14 cellular contexts compared by ENCODE assay signal in the genomic region with DNA sequence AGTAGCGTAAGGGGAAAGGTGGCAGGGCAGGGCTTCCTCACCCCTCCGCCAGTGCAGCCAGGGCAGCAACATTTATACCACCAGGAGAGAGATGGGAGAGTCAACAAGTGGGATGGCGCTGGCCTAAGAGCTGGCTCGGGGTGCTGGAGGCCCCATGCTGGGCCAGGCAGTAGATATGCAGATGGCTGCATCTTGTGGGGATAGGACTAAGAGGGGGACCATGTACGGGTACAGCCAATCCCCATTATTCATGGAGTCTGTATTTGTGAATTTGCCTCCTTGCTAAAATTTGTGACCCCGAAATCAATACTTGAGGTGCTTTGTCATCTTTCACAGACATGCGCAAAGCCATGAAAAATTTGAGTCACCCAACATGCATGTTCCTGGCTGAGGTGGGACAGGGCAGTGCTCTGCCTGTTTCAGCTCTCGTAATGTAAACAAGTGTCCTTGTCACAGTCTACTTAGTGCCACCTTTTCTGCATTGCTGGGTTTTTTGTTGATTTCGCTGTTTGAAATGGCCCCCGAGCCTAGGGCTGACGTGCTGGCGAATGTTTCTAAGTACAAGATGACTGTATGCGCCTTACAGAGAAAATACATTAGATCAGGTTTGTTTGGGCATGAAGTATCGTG. TPM values are rescaled to one million over a fixed set of nuclear protein-coding genes. Genes with fewer than 3 reads are reported as not detected.
DNase-seq lines count a peak whose midpoint lies in the region; ATAC-seq, FAIRE-seq and TF ChIP-seq lines count a peak whose summit lies in the region.
"Had no signal": no experiment of that assay in that cellular context is flagged by ENCODE, and none has a peak within 500 bp of the region (broad histone marks: within the 10 kb centered on the region; RNA-seq: fewer than 3 reads in every experiment).

No MANE protein-coding gene starts in this region.

- H3K4me1 ChIP-seq in Loucy (ENCODE audit: insufficient read depth, low read length, poor library complexity, severe bottlenecking) (peaks cover 52% of the 10 kb centered on the region), K562 (replicated peaks in 1 of 2; ENCODE audit: control insufficient read depth in 2 of 2, insufficient read depth in 2 of 2, low read length in 2 of 2) (peaks cover 32 to 50% of the 10 kb centered on the region in 2 experiments)

- H4K20me1 ChIP-seq in Loucy (ENCODE audit: insufficient read depth, low read length, poor library complexity, severe bottlenecking) (no peaks in the 10 kb centered on the region), K562 (replicated peaks; ENCODE audit: control insufficient read depth, insufficient read depth, low read length) (no peaks in the 10 kb centered on the region)

- no peaks in the 10 kb centered on the region for H3K36me3 ChIP-seq in Loucy (ENCODE audit: insufficient read depth, low read length)
- no peaks in the 10 kb centered on the region; the same call in 2 of the 3 replicates for H3K36me3 ChIP-seq in K562 (ENCODE audit: control insufficient read depth, insufficient read depth, low read length)
- H3K36me3 ChIP-seq: MG63 had no signal

- peaks cover 2% of the 10 kb centered on the region for H3K9me3 Mint-ChIP-seq in activated naive CD4-positive, alpha-beta T cell treated with anti-CD3 and anti-CD28 coated beads for 36 hours
- peaks cover 0 to 6% of the 10 kb centered on the region in 2 donors for H3K9me3 Mint-ChIP-seq in stimulated activated naive CD8-positive, alpha-beta T cell treated with anti-CD3 and anti-CD28 coated beads, Interleukin-15, amount 100 ng/mL, for 72 hours

- H3K9me3 ChIP-seq in Loucy (ENCODE audit: insufficient read depth, low read depth, low read length) (no peaks in the 10 kb centered on the region), K562 (replicated peaks; ENCODE audit: control insufficient read depth, insufficient read depth, low read depth, low read length) (no peaks in the 10 kb centered on the region)
- H3K9me3 ChIP-seq: MG63 had no signal

- BruUV-seq in K562 (replicated peaks; lab: Mats Ljungman, UMichigan) = no TSS peak

- H3K4me3 ChIP-seq in Loucy (ENCODE audit: low read length, poor library complexity, severe bottlenecking) (peak overlapping the region; percentile 34), K562 (no peak overlapping the region)
- H3K4me3 ChIP-seq: MG63 had no signal

- TF ChIP-seq POLR2A in K562 (conservative IDR thresholded peaks at IDR 0.05) = no peak

- peak overlapping the region; percentile 99 for H3K27ac Mint-ChIP-seq in activated naive CD4-positive, alpha-beta T cell treated with anti-CD3 and anti-CD28 coated beads for 36 hours
- peak overlapping the region; percentile 95 to 98 for H3K27ac Mint-ChIP-seq in stimulated activated naive CD8-positive, alpha-beta T cell treated with anti-CD3 and anti-CD28 coated beads, Interleukin-15, amount 100 ng/mL, for 72 hours

- H3K27me3 Mint-ChIP-seq in activated naive CD4-positive, alpha-beta T cell treated with anti-CD3 and anti-CD28 coated beads for 36 hours (ENCODE audit: low read depth) = no peaks in the 10 kb centered on the region
- no peaks in the 10 kb centered on the region for H3K27me3 Mint-ChIP-seq in stimulated activated naive CD8-positive, alpha-beta T cell treated with anti-CD3 and anti-CD28 coated beads, Interleukin-15, amount 100 ng/mL, for 72 hours

- intact Hi-C loops in activated naive CD4-positive, alpha-beta T cell treated with anti-CD3 and anti-CD28 coated beads for 36 hours (cut with micrococcal nuclease) = loop anchor here (1.0 kb wide), 6 partner anchors 8 to 102 kb away; partner anchors contain the start of genes BYSL and MED20
- intact Hi-C loops in K562 (cut with micrococcal nuclease) = no loop called here

- no peak overlapping the region; the same call in 2 of the 3 replicates for H3K27ac ChIP-seq in K562 (ENCODE audit: extremely low read depth, low read depth, low read length)

- ATAC-seq in K562 (0 out of 3 replicates have a peak, but pooled peaks have one; percentile 15), left lobe of liver (no peak), HG02588 (IDR thresholded peaks at IDR 0.05; ENCODE audit: unreplicated experiment) (no peak)
- ATAC-seq in stimulated activated naive CD8-positive, alpha-beta T cell treated with anti-CD3 and anti-CD28 coated beads, Interleukin-15, amount 100 ng/mL, for 72 hours = peak; percentile 48

- no peak for TF ChIP-seq CTCF in Loucy (conservative IDR thresholded peaks at IDR 0.05; ENCODE audit: low read length)
- no peak for TF ChIP-seq CTCF in K562 (IDR thresholded peaks at IDR 0.05 in 2 of 3, conservative IDR thresholded peaks at IDR 0.05 in 1 of 3; ENCODE audit: insufficient read depth in 2 of 3, low read depth in 1 of 3, low read length in 3 of 3)

- TF ChIP-seq RAD21 in K562 (CRISPR knock-in tag; conservative IDR thresholded peaks at IDR 0.05 in 1 of 2, IDR thresholded peaks at IDR 0.05 in 1 of 2) = no peak

- H3K27me3 ChIP-seq in Loucy (ENCODE audit: insufficient read depth, low read length, poor library complexity, severe bottlenecking) (no peaks in the 10 kb centered on the region), K562 (ENCODE audit: control insufficient read depth in 2 of 2, insufficient read depth in 2 of 2, low read length in 2 of 2) (no peaks in the 10 kb centered on the region)
- H3K27me3 ChIP-seq: MG63 had no signal

- no peaks in the 10 kb centered on the region for H3F3A ChIP-seq in Loucy (ENCODE audit: low read depth)

- H3K9ac ChIP-seq in Loucy (ENCODE audit: low read depth, low read length, poor library complexity, severe bottlenecking) (peak overlapping the region; percentile 66), K562 (ENCODE audit: insufficient read depth in 1 of 2, low read depth in 2 of 2, low read length in 2 of 2) (peak overlapping the region in 1 of 2 experiments; percentile 61; a peak in 2 of 4 replicates)

- H3K9me1 ChIP-seq in K562 (ENCODE audit: control insufficient read depth, insufficient read depth, low read length) = no peaks in the 10 kb centered on the region

- H3K79me2 ChIP-seq in Loucy (ENCODE audit: insufficient read depth, low read length) (no peaks in the 10 kb centered on the region; the same call in 1 of the 2 replicates), K562 (ENCODE audit: control insufficient read depth, insufficient read depth, low read length) (peaks cover 5% of the 10 kb centered on the region; the same call in 2 of the 3 replicates)

- peak overlapping the region; percentile 53 for H3K4me2 ChIP-seq in Loucy (ENCODE audit: low read depth, low read length, poor library complexity, severe bottlenecking)
- H3K4me2 ChIP-seq in K562 (ENCODE audit: insufficient read depth, low read length) = no peak overlapping the region

- H3K4me3 Mint-ChIP-seq in activated naive CD4-positive, alpha-beta T cell treated with anti-CD3 and anti-CD28 coated beads for 36 hours = peak overlapping the region; percentile 63
- peak overlapping the region; percentile 75 to 82 for H3K4me3 Mint-ChIP-seq in stimulated activated naive CD8-positive, alpha-beta T cell treated with anti-CD3 and anti-CD28 coated beads, Interleukin-15, amount 100 ng/mL, for 72 hours

- TF ChIP-seq EP300 in K562 (IDR thresholded peaks at IDR 0.05; ENCODE audit: low read length) = no peak

- in situ Hi-C loops in K562 (cut with MboI) = no loop called here

- no peaks in the 10 kb centered on the region for H3K9me2 ChIP-seq in Loucy (replicated peaks; ENCODE audit: low read depth, low read length)

- H3K4me1 Mint-ChIP-seq in activated naive CD4-positive, alpha-beta T cell treated with anti-CD3 and anti-CD28 coated beads for 36 hours (ENCODE audit: low read depth) = peaks cover 88% of the 10 kb centered on the region
- H3K4me1 Mint-ChIP-seq in stimulated activated naive CD8-positive, alpha-beta T cell treated with anti-CD3 and anti-CD28 coated beads, Interleukin-15, amount 100 ng/mL, for 72 hours = peaks cover 95% of the 10 kb centered on the region

- DNase-seq in activated naive CD4-positive, alpha-beta T cell treated with anti-CD3 and anti-CD28 coated beads for 36 hours = peak; percentile 53
- DNase-seq in activated naive CD4-positive, alpha-beta T cell treated with Interleukin-2 at 50 U/mL for 16 hours = no peak
- DNase-seq in K562 (ENCODE audit: extremely low read depth in 1 of 4, low spot score in 3 of 4) (peak in 2 of 4 experiments; percentile 16 to 18), left lobe of liver (ENCODE audit: low spot score) (no peak), CD1c-positive myeloid dendritic cell (ENCODE audit: extremely low spot score) (no peak)
- no peak for DNase-seq in stimulated activated naive CD8-positive, alpha-beta T cell treated with anti-CD3 and anti-CD28 coated beads, Interleukin-15, amount 100 ng/mL, for 72 hours
- DNase-seq: glutamatergic neuron, HCEC 1CT, left ventricle myocardium superior, MG63, NCI-H510A treated with DMSO at 0.1 percent for 48 hours, SHP77 treated with DMSO at 0.1 percent for 48 hours had no signal

- POLR2A ChIA-PET in K562 (lab: Yijun Ruan, JAX) = interaction anchor here (0.7 kb wide), 1 partner anchor 44 kb away, joined by 3 read pairs; no protein-coding TSS in a partner anchor

- H2AFZ ChIP-seq in Loucy (ENCODE audit: low read length) = no peak overlapping the region; the same call in 1 of the 2 replicates
- H2AFZ ChIP-seq in K562 (ENCODE audit: low read depth, low read length) = no peak overlapping the region

- WGBS in K562 (ENCODE audit: insufficient coverage, low coverage, missing lambda C conversion rate) = 84% methylated on average over 14 of the region's 14 CpGs

- no peak for FAIRE-seq in K562 (lab: Jason Lieb, UNC)

- peaks cover 47% of the 10 kb centered on the region for H3K36me3 Mint-ChIP-seq in activated naive CD4-positive, alpha-beta T cell treated with anti-CD3 and anti-CD28 coated beads for 36 hours (ENCODE audit: low read depth)

- CTCF ChIA-PET in activated naive CD4-positive, alpha-beta T cell treated with anti-CD3 and anti-CD28 coated beads for 36 hours (lab: Charles Lee) = interaction anchor here (1.2 to 1.6 kb wide), 2 partner anchors 11 to 102 kb away, joined by 4 read pairs; partner anchors contain the start of genes BYSL and MED20
- CTCF ChIA-PET in K562 (lab: Yijun Ruan, JAX; ENCODE audit: low intra/inter-chr PET ratio) = no interaction called here

RNA-seq across cellular contexts. Expression of gene TAF8, which starts 27.5 kb away (rescaled TPM):
- total RNA-seq in activated naive CD4-positive, alpha-beta T cell treated with anti-CD3 and anti-CD28 coated beads for 36 hours = 10 to 100 TPM; 67.3 to 68.5 TPM
- total RNA-seq in K562 (2011; cell fraction: chromatin; rRNA removed; ENCODE audit: low replicate concordance) = 128 and 137 TPM in 2 replicates
- total RNA-seq in K562 (2011; cell fraction: nucleolus; rRNA removed) = 89.7 and 95.9 TPM in 2 replicates
- total RNA-seq in K562 (2011; cell fraction: nucleoplasm; rRNA removed) = 111 and 145 TPM in 2 replicates
- total RNA-seq in K562 (2014; rRNA removed) = 37.8 and 45.6 TPM in 2 replicates
- total RNA-seq in K562 (2014; rRNA removed; fragmentation: Illumina TruSeq; extraction: Trizol) = 41.0 and 43.8 TPM in 2 replicates
- total RNA-seq in K562 (2015; rRNA removed; fragmentation: Illumina TruSeq; extraction: Trizol) = 29.4 and 32.3 TPM in 2 replicates
- 49.1 and 51.4 TPM in 2 replicates for total RNA-seq in K562 (2021)
- 52.8 and 57.2 TPM in 2 replicates for polyA plus RNA-seq in K562 (2011; rRNA removed)
- polyA plus RNA-seq in K562 (2011; cell fraction: cytosol; rRNA removed) = 58.0 and 76.8 TPM in 2 replicates
- 33.2 and 40.6 TPM in 2 replicates for polyA plus RNA-seq in K562 (2011; cell fraction: nucleus; rRNA removed)
- polyA plus RNA-seq in K562 (2012) = 24.5 and 33.6 TPM in 2 replicates
- polyA plus RNA-seq in K562 (2014; fragmentation: Illumina TruSeq; extraction: Trizol) = 49.2 and 52.6 TPM in 2 replicates
- polyA plus RNA-seq in K562 (2014; fragmentation: Nextera tagmentation; extraction: Ambion mirVana) = 10 to 100 TPM; 58.9 to 84.0 TPM
- 57.1 and 60.3 TPM in 2 replicates for polyA plus RNA-seq in K562 (2014; rRNA removed)
- 89.5 and 117 TPM in 2 replicates for polyA minus RNA-seq in K562 (2011; rRNA and poly(A)+ RNA removed)
- 30.9 and 35.3 TPM in 2 replicates for polyA minus RNA-seq in K562 (2011; cell fraction: cytosol; rRNA and poly(A)+ RNA removed)
- polyA minus RNA-seq in K562 (2011; cell fraction: nucleus; rRNA and poly(A)+ RNA removed) = 37.0 and 60.9 TPM in 2 replicates
- total RNA-seq in left lobe of liver = 13.1 TPM

Comparison
In these comparisons a context has a peak if more than half of its experiments do, and no peak if none do; other contexts are left out.
1. ATAC-seq: peak in K562 (single experiment) and stimulated activated naive CD8-positive, alpha-beta T cell treated with anti-CD3 and anti-CD28 coated beads, Interleukin-15, amount 100 ng/mL, for 72 hours (single experiment); none in left lobe of liver (single experiment) and HG02588 (single experiment).